1 cellular context compared by ENCODE assay signal in genomic region chr16:11283820-11284248, GRCh38.
TF ChIP-seq lines count a peak whose summit lies in the region.

No MANE protein-coding gene starts in this region.

TF ChIP-seq in HepG2, 621 proteins besides CTCF, POLR2A, EP300 and RAD21 (continued from another document and continues in another):
- TF ChIP-seq, protein P1, sequence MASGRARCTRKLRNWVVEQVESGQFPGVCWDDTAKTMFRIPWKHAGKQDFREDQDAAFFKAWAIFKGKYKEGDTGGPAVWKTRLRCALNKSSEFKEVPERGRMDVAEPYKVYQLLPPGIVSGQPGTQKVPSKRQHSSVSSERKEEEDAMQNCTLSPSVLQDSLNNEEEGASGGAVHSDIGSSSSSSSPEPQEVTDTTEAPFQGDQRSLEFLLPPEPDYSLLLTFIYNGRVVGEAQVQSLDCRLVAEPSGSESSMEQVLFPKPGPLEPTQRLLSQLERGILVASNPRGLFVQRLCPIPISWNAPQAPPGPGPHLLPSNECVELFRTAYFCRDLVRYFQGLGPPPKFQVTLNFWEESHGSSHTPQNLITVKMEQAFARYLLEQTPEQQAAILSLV (CRISPR knock-in tag; IDR thresholded peaks at IDR 0.05; ENCODE audit: borderline replicate concordance): no peak
- TF ChIP-seq KDM5A (IDR thresholded peaks at IDR 0.05; ENCODE audit: borderline replicate concordance, low read length) (no peak), ZNF136 (CRISPR knock-in tag; IDR thresholded peaks at IDR 0.05; ENCODE audit: low read depth) (no peak; the same call in 1 of the 2 replicates), NR2C2 (CRISPR knock-in tag; IDR thresholded peaks at IDR 0.05; ENCODE audit: borderline replicate concordance) (no peak), ZNF839 (CRISPR knock-in tag; IDR thresholded peaks at IDR 0.05; ENCODE audit: borderline replicate concordance) (no peak), ZSCAN31 (CRISPR knock-in tag; IDR thresholded peaks at IDR 0.05; ENCODE audit: low read depth) (no peak), ZFP36L1 (CRISPR knock-in tag; IDR thresholded peaks at IDR 0.05) (peak; percentile 65; the same call in 1 of the 2 replicates), ATM (IDR thresholded peaks at IDR 0.05; ENCODE audit: borderline replicate concordance) (no peak), SOX13 (IDR thresholded peaks at IDR 0.05) (no peak), SOX13 (CRISPR knock-in tag; conservative IDR thresholded peaks at IDR 0.05 in 1 of 2, IDR thresholded peaks at IDR 0.05 in 1 of 2) (no peak; a peak in 1 of 4 replicates), CAMTA2 (CRISPR knock-in tag; IDR thresholded peaks at IDR 0.05; ENCODE audit: borderline replicate concordance) (no peak), GATAD1 (CRISPR knock-in tag; IDR thresholded peaks at IDR 0.05) (no peak; the same call in 1 of the 2 replicates), SNAPC2 (CRISPR knock-in tag; IDR thresholded peaks at IDR 0.05) (no peak), ZNF841 (CRISPR knock-in tag; IDR thresholded peaks at IDR 0.05; ENCODE audit: borderline replicate concordance) (no peak), EHMT2 (IDR thresholded peaks at IDR 0.05; ENCODE audit: borderline replicate concordance, low read depth, low read length) (no peak; the same call in 1 of the 2 replicates), ZNF574 (CRISPR knock-in tag; IDR thresholded peaks at IDR 0.05) (no peak), KLF9 (CRISPR knock-in tag; IDR thresholded peaks at IDR 0.05; ENCODE audit: low read depth) (no peak), HNRNPUL1 (IDR thresholded peaks at IDR 0.05; ENCODE audit: low read depth, low read length) (no peak), IRF2 (CRISPR knock-in tag; IDR thresholded peaks at IDR 0.05) (peak; percentile 77), FOXO4 (CRISPR knock-in tag; conservative IDR thresholded peaks at IDR 0.05) (no peak), ZNF878 (CRISPR knock-in tag; IDR thresholded peaks at IDR 0.05) (no peak), ZNF292 (CRISPR knock-in tag; IDR thresholded peaks at IDR 0.05; ENCODE audit: borderline replicate concordance, low read depth) (peak; percentile 60; the same call in 1 of the 2 replicates), ZNF607 (CRISPR knock-in tag; IDR thresholded peaks at IDR 0.05; ENCODE audit: borderline replicate concordance) (no peak), ETV6 (CRISPR knock-in tag; conservative IDR thresholded peaks at IDR 0.05) (no peak; the same call in 1 of the 2 replicates), ZZZ3 (CRISPR knock-in tag; IDR thresholded peaks at IDR 0.05; ENCODE audit: borderline replicate concordance) (no peak), DMTF1 (CRISPR knock-in tag; IDR thresholded peaks at IDR 0.05) (no peak), TERF1 (CRISPR knock-in tag; IDR thresholded peaks at IDR 0.05) (no peak), PHF21A (CRISPR knock-in tag; IDR thresholded peaks at IDR 0.05) (no peak; the same call in 1 of the 2 replicates), KLF15 (CRISPR knock-in tag; IDR thresholded peaks at IDR 0.05; ENCODE audit: borderline replicate concordance) (no peak), ELF1 (CRISPR knock-in tag; IDR thresholded peaks at IDR 0.05) (peak; percentile 37; the same call in 1 of the 2 replicates), POLR2AphosphoS2 (IDR thresholded peaks at IDR 0.05; ENCODE audit: low read depth, low read length) (no peak), DBP (CRISPR knock-in tag; IDR thresholded peaks at IDR 0.05; ENCODE audit: not compliant biosample characterization) (no peak), SIX1 (CRISPR knock-in tag; IDR thresholded peaks at IDR 0.05; ENCODE audit: borderline replicate concordance) (no peak), EEA1 (CRISPR knock-in tag; IDR thresholded peaks at IDR 0.05; ENCODE audit: borderline replicate concordance) (no peak), BHLHE40 (IDR thresholded peaks at IDR 0.05; ENCODE audit: low read length) (no peak), ZNF678 (CRISPR knock-in tag; IDR thresholded peaks at IDR 0.05) (no peak), XRCC5 (optimal IDR thresholded peaks at IDR 0.05; ENCODE audit: low read length) (peak; percentile 84), ZFP37 (CRISPR knock-in tag; IDR thresholded peaks at IDR 0.05; ENCODE audit: borderline replicate concordance) (no peak), SMAD3 (CRISPR knock-in tag; IDR thresholded peaks at IDR 0.05) (peak; percentile 52; the same call in 1 of the 2 replicates), THYN1 (CRISPR knock-in tag; IDR thresholded peaks at IDR 0.05; ENCODE audit: borderline replicate concordance, low read depth) (no peak), NFE2L1 (CRISPR knock-in tag; IDR thresholded peaks at IDR 0.05; ENCODE audit: borderline replicate concordance) (no peak), ZNF572 (CRISPR knock-in tag; IDR thresholded peaks at IDR 0.05) (peak; percentile 77; the same call in 1 of the 2 replicates)
- TF ChIP-seq, protein P2, sequence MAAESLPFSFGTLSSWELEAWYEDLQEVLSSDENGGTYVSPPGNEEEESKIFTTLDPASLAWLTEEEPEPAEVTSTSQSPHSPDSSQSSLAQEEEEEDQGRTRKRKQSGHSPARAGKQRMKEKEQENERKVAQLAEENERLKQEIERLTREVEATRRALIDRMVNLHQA (CRISPR knock-in tag; IDR thresholded peaks at IDR 0.05): no peak
- TF ChIP-seq, protein P3, sequence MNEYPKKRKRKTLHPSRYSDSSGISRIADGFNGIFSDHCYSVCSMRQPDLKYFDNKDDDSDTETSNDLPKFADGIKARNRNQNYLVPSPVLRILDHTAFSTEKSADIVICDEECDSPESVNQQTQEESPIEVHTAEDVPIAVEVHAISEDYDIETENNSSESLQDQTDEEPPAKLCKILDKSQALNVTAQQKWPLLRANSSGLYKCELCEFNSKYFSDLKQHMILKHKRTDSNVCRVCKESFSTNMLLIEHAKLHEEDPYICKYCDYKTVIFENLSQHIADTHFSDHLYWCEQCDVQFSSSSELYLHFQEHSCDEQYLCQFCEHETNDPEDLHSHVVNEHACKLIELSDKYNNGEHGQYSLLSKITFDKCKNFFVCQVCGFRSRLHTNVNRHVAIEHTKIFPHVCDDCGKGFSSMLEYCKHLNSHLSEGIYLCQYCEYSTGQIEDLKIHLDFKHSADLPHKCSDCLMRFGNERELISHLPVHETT (CRISPR knock-in tag; conservative IDR thresholded peaks at IDR 0.05): no peak
- TF ChIP-seq, protein P4, sequence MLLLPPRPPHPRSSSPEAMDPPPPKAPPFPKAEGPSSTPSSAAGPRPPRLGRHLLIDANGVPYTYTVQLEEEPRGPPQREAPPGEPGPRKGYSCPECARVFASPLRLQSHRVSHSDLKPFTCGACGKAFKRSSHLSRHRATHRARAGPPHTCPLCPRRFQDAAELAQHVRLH (CRISPR knock-in tag; IDR thresholded peaks at IDR 0.05; ENCODE audit: borderline replicate concordance, low read depth): no peak
- TF ChIP-seq, protein P5, sequence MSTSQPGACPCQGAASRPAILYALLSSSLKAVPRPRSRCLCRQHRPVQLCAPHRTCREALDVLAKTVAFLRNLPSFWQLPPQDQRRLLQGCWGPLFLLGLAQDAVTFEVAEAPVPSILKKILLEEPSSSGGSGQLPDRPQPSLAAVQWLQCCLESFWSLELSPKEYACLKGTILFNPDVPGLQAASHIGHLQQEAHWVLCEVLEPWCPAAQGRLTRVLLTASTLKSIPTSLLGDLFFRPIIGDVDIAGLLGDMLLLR (CRISPR knock-in tag; IDR thresholded peaks at IDR 0.05): no peak
- TF ChIP-seq, protein P6, sequence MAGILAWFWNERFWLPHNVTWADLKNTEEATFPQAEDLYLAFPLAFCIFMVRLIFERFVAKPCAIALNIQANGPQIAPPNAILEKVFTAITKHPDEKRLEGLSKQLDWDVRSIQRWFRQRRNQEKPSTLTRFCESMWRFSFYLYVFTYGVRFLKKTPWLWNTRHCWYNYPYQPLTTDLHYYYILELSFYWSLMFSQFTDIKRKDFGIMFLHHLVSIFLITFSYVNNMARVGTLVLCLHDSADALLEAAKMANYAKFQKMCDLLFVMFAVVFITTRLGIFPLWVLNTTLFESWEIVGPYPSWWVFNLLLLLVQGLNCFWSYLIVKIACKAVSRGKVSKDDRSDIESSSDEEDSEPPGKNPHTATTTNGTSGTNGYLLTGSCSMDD (CRISPR knock-in tag; IDR thresholded peaks at IDR 0.05): no peak
- TF ChIP-seq, protein P7, sequence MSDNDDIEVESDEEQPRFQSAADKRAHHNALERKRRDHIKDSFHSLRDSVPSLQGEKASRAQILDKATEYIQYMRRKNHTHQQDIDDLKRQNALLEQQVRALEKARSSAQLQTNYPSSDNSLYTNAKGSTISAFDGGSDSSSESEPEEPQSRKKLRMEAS (IDR thresholded peaks at IDR 0.05): peak; percentile 66
- TF ChIP-seq, protein P8, sequence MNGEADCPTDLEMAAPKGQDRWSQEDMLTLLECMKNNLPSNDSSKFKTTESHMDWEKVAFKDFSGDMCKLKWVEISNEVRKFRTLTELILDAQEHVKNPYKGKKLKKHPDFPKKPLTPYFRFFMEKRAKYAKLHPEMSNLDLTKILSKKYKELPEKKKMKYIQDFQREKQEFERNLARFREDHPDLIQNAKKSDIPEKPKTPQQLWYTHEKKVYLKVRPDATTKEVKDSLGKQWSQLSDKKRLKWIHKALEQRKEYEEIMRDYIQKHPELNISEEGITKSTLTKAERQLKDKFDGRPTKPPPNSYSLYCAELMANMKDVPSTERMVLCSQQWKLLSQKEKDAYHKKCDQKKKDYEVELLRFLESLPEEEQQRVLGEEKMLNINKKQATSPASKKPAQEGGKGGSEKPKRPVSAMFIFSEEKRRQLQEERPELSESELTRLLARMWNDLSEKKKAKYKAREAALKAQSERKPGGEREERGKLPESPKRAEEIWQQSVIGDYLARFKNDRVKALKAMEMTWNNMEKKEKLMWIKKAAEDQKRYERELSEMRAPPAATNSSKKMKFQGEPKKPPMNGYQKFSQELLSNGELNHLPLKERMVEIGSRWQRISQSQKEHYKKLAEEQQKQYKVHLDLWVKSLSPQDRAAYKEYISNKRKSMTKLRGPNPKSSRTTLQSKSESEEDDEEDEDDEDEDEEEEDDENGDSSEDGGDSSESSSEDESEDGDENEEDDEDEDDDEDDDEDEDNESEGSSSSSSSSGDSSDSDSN (CRISPR knock-in tag; IDR thresholded peaks at IDR 0.05): 0 out of 2 replicates have a peak, but pooled peaks have one; percentile 30
- TF ChIP-seq, protein P9, sequence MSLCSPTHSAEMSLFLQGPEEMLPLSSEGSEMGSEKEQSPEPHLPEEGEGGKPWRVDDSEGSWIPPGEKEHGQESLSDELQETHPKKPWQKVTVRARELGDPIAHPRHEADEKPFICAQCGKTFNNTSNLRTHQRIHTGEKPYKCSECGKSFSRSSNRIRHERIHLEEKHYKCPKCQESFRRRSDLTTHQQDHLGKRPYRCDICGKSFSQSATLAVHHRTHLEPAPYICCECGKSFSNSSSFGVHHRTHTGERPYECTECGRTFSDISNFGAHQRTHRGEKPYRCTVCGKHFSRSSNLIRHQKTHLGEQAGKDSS (CRISPR knock-in tag; IDR thresholded peaks at IDR 0.05; ENCODE audit: borderline replicate concordance, low read depth): no peak
